Comparison of ENCODE assay signal across 23 cellular contexts in the genomic region with DNA sequence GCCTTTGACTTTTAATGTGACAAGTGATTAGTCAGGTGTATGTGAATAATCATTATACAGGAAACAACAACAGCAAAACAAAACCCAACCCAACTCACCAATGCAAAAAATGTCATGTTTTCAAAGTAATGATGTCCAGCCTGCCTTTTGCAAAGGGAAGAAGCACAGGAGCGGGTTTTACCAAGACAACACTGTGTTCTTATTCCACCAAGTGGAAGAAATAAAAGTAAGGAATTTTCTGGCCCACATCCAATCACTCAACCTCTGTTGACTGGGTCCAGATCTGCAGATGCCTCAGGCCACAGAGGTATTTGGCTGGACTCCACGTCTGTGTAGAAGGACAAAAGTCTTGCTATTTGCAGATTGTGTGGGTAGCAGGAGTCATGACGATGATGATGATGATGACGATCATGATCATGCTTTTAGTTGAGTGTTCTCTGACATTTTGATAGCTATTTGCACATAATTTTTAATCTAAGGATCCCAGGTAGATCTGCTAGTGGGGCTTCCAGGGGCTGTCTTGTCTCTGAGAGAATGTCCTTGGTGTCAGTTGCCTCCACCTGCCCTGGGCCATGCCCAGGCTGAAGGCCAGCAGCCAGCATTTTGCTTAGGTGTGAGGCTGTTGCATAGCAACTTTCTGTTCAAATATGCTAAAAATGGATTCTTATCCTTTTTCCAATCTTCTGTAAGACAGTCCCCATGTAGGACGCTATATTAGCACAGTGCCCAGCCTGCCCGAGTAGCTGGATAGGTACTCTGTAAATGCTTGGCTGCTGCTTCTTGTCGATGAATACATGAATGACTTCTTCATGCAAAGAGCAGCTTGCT.
DNase-seq lines count a peak whose midpoint lies in the region; ATAC-seq, FAIRE-seq and TF ChIP-seq lines count a peak whose summit lies in the region.
"Had no signal": no experiment of that assay in that cellular context is flagged by ENCODE, and none has a peak within 500 bp of the region (broad histone marks: within the 10 kb centered on the region; RNA-seq: fewer than 3 reads in every experiment).

No MANE protein-coding gene starts in this region.

- CTCF ChIA-PET in PC-3 (lab: Charles Lee) = no interaction called here
- CTCF ChIA-PET in activated CD4-positive, alpha-beta memory T cell treated with anti-CD3 and anti-CD28 coated beads, Interleukin-2, amount 10 ng/mL, durations not matched to agents 7 days and 5 days (lab: Charles Lee) = no interaction called here

- H3K4me2 ChIP-seq in PC-3 (ENCODE audit: low read length) = peak overlapping the region; percentile 35
- peak overlapping the region; percentile 10 for H3K4me2 ChIP-seq in parathyroid adenoma (ENCODE audit: low read length)
- H3K4me2 ChIP-seq: BLaER1 had no signal

- H3K27me3 Mint-ChIP-seq in activated CD4-positive, alpha-beta memory T cell treated with anti-CD3 and anti-CD28 coated beads, Interleukin-2, amount 10 ng/mL, durations not matched to agents 7 days and 5 days = no peaks in the 10 kb centered on the region
- H3K27me3 Mint-ChIP-seq: activated CD4-positive, alpha-beta T cell treated with anti-CD3 and anti-CD28 coated beads for 36 hours had no signal

- H3K4me3 ChIP-seq in PC-3 (ENCODE audit: low read length) (no peak overlapping the region), bronchial epithelial cell (ENCODE audit: low read depth, low read length) (no peak overlapping the region), parathyroid adenoma (ENCODE audit: low read depth, low read length) (no peak overlapping the region), brain microvascular endothelial cell (ENCODE audit: low read depth, low read length) (no peak overlapping the region)
- H3K4me3 ChIP-seq: BLaER1, cardiac muscle cell, MG63, suprapubic skin had no signal

- H3K9me3 ChIP-seq in PC-3 (ENCODE audit: low read length) (no peaks in the 10 kb centered on the region), parathyroid adenoma (ENCODE audit: control insufficient read depth, low read length) (no peaks in the 10 kb centered on the region)
- H3K9me3 ChIP-seq: MG63, suprapubic skin had no signal

- intact Hi-C loops in PC-3 (cut with micrococcal nuclease) = no loop called here

- POLR2A ChIA-PET in PC-3 (lab: Charles Lee; ENCODE audit: unreplicated experiment) = no interaction called here
- POLR2A ChIA-PET in activated CD4-positive, alpha-beta memory T cell treated with anti-CD3 and anti-CD28 coated beads, Interleukin-2, amount 10 ng/mL, durations not matched to agents 7 days and 5 days (lab: Charles Lee) = no interaction called here

- H3K79me2 ChIP-seq in PC-3 (ENCODE audit: low read length) (no peaks in the 10 kb centered on the region), parathyroid adenoma (peaks cover 5% of the 10 kb centered on the region)

- ATAC-seq in PC-3 = no peak
- no peak for ATAC-seq in HG03457 (IDR thresholded peaks at IDR 0.05; ENCODE audit: unreplicated experiment)
- ATAC-seq: activated CD4-positive, alpha-beta T cell treated with anti-CD3 and anti-CD28 coated beads for 36 hours; right cardiac atrium; Right ventricle myocardium inferior had no signal

- no TSS peak for BruUV-seq in PC-3 (replicated peaks; lab: Mats Ljungman, UMichigan)

- H3K36me3 Mint-ChIP-seq in activated CD4-positive, alpha-beta memory T cell treated with anti-CD3 and anti-CD28 coated beads, Interleukin-2, amount 10 ng/mL, durations not matched to agents 7 days and 5 days (ENCODE audit: low read depth) = no peaks in the 10 kb centered on the region

- DNase-seq in ELR (ENCODE audit: low read depth) = peak; percentile 37
- DNase-seq in PC-3 = peak; percentile 80
- peak; percentile 70 for DNase-seq in bronchial epithelial cell (ENCODE audit: low read depth)
- DNase-seq in NCI-H1930 (lab: John Stamatoyannopoulos, UW) = no peak
- no peak for DNase-seq in brain microvascular endothelial cell
- no peak for DNase-seq in activated CD4-positive, alpha-beta memory T cell treated with anti-CD3 and anti-CD28 coated beads, Interleukin-2, amount 10 ng/mL, durations not matched to agents 7 days and 5 days
- DNase-seq: activated CD4-positive, alpha-beta T cell treated with anti-CD3 and anti-CD28 coated beads for 36 hours; activated naive CD4-positive, alpha-beta T cell treated with anti-CD3 and anti-CD28 coated beads, Interleukin-2, amount 50 U/mL, for 16 hours; DMS53; effector memory CD4-positive, alpha-beta T cell; MG63; NCI-H187; NCI-H748 treated with DMSO at 0.1 percent for 48 hours; nephron progenitor cell; right cardiac atrium; stimulated activated CD4-positive, alpha-beta T cell treated with anti-CD3 and anti-CD28 coated beads, Interleukin-1b, Interleukin-23, amount 100 ng/mL, for 48 hours; T-helper 9 cell had no signal

- H3K27ac ChIP-seq in PC-3 (ENCODE audit: low read length) (peak overlapping the region; percentile 56), parathyroid adenoma (peak overlapping the region; percentile 85), brain microvascular endothelial cell (no peak overlapping the region)
- H3K27ac ChIP-seq: BLaER1, cardiac muscle cell, suprapubic skin had no signal

- in situ Hi-C loops in brain microvascular endothelial cell (cut with HindIII; ENCODE audit: low pct_ligation_motif_present, low sequenced_read_pairs) = no loop called here

- H3K4me1 Mint-ChIP-seq in activated CD4-positive, alpha-beta memory T cell treated with anti-CD3 and anti-CD28 coated beads, Interleukin-2, amount 10 ng/mL, durations not matched to agents 7 days and 5 days = peaks cover 8% of the 10 kb centered on the region
- H3K4me1 Mint-ChIP-seq: activated CD4-positive, alpha-beta T cell treated with anti-CD3 and anti-CD28 coated beads for 36 hours had no signal

- no peaks in the 10 kb centered on the region for H3F3A ChIP-seq in PC-3 (ENCODE audit: low read length, unreplicated experiment)

- no peak for FAIRE-seq in bronchial epithelial cell (lab: Jason Lieb, UNC)

- H2AFZ ChIP-seq in PC-3 (ENCODE audit: low read length) (no peak overlapping the region), parathyroid adenoma (peak overlapping the region; percentile 24)

- H3K27me3 ChIP-seq in PC-3 (ENCODE audit: low read length) (no peaks in the 10 kb centered on the region), bronchial epithelial cell (ENCODE audit: control insufficient read depth, insufficient read depth, low read length) (no peaks in the 10 kb centered on the region), parathyroid adenoma (ENCODE audit: control insufficient read depth, insufficient read depth, low read length) (no peaks in the 10 kb centered on the region), brain microvascular endothelial cell (replicated peaks) (no peaks in the 10 kb centered on the region)
- H3K27me3 ChIP-seq: BLaER1, cardiac muscle cell, MG63, suprapubic skin had no signal

- H3K27ac Mint-ChIP-seq in activated CD4-positive, alpha-beta memory T cell treated with anti-CD3 and anti-CD28 coated beads, Interleukin-2, amount 10 ng/mL, durations not matched to agents 7 days and 5 days = no peak overlapping the region
- H3K27ac Mint-ChIP-seq: activated CD4-positive, alpha-beta T cell treated with anti-CD3 and anti-CD28 coated beads for 36 hours; nephron progenitor cell had no signal

- H3K9ac ChIP-seq in PC-3 (ENCODE audit: low read length) (no peak overlapping the region), parathyroid adenoma (no peak overlapping the region)
- H3K9ac ChIP-seq: BLaER1 had no signal

- H3K36me3 ChIP-seq in PC-3 (ENCODE audit: low read depth, low read length) = no peaks in the 10 kb centered on the region
- H3K36me3 ChIP-seq in bronchial epithelial cell (ENCODE audit: control insufficient read depth, insufficient read depth, low read length) = no peaks in the 10 kb centered on the region
- no peaks in the 10 kb centered on the region for H3K36me3 ChIP-seq in parathyroid adenoma (ENCODE audit: control insufficient read depth, insufficient read depth, low read length)
- no peaks in the 10 kb centered on the region for H3K36me3 ChIP-seq in brain microvascular endothelial cell (replicated peaks)
- H3K36me3 ChIP-seq: BLaER1, cardiac muscle cell, MG63, suprapubic skin had no signal

- H3K9me3 Mint-ChIP-seq in activated CD4-positive, alpha-beta memory T cell treated with anti-CD3 and anti-CD28 coated beads, Interleukin-2, amount 10 ng/mL, durations not matched to agents 7 days and 5 days = peaks cover 6% of the 10 kb centered on the region

- H3K9me2 ChIP-seq in PC-3 (replicated peaks; ENCODE audit: low read length) = no peaks in the 10 kb centered on the region

- H3K4me1 ChIP-seq in PC-3 (ENCODE audit: insufficient read depth, low read length) (peaks cover 14% of the 10 kb centered on the region), parathyroid adenoma (peaks cover 17% of the 10 kb centered on the region)
- H3K4me1 ChIP-seq: BLaER1, suprapubic skin had no signal

- H3K4me3 Mint-ChIP-seq in activated CD4-positive, alpha-beta memory T cell treated with anti-CD3 and anti-CD28 coated beads, Interleukin-2, amount 10 ng/mL, durations not matched to agents 7 days and 5 days = no peak overlapping the region
- H3K4me3 Mint-ChIP-seq: activated CD4-positive, alpha-beta T cell treated with anti-CD3 and anti-CD28 coated beads for 36 hours; nephron progenitor cell had no signal

- no peaks in the 10 kb centered on the region for H4K20me1 ChIP-seq in PC-3 (ENCODE audit: low read length)
- H4K20me1 ChIP-seq: BLaER1 had no signal

- TF ChIP-seq CTCF in PC-3 (conservative IDR thresholded peaks at IDR 0.05; ENCODE audit: low read depth, low read length) = no peak
- TF ChIP-seq CTCF in bronchial epithelial cell (IDR thresholded peaks at IDR 0.05; ENCODE audit: insufficient read depth, low read length, severe bottlenecking) = no peak
- no peak for TF ChIP-seq CTCF in parathyroid adenoma (IDR thresholded peaks at IDR 0.05)
- no peak for TF ChIP-seq CTCF in brain microvascular endothelial cell (IDR thresholded peaks at IDR 0.05; ENCODE audit: low read depth, low read length, missing control alignments)

Comparison
In these comparisons a context has a peak if more than half of its experiments do, and no peak if none do; other contexts are left out.
1. DNase-seq: peak in ELR (single experiment), PC-3 (single experiment) and bronchial epithelial cell (single experiment); none in NCI-H1930 (0 of 2), brain microvascular endothelial cell (single experiment) and activated CD4-positive, alpha-beta memory T cell treated with anti-CD3 and anti-CD28 coated beads, Interleukin-2, amount 10 ng/mL, durations not matched to agents 7 days and 5 days (single experiment).